ENCODE assay signal across 8 cellular contexts in genomic region chr6:149544646-149545257, GRCh38. TPM values are rescaled to one million over a fixed set of nuclear protein-coding genes. Genes with fewer than 3 reads are reported as not detected.
DNase-seq lines count a peak whose midpoint lies in the region; ATAC-seq and TF ChIP-seq lines count a peak whose summit lies in the region.

No MANE protein-coding gene starts in this region.

- H3K27ac ChIP-seq in C4-2B (peak overlapping the region; percentile 82), KOPT-K1 (ENCODE audit: low read depth, low read length, poor library complexity, severe bottlenecking) (peak overlapping the region; percentile 75), dorsolateral prefrontal cortex (peak overlapping the region in 35 of 59 donors; percentile 9 to 99 (median 94))

- H3K9me3 ChIP-seq in KOPT-K1 (ENCODE audit: insufficient read depth, low read length, poor library complexity, severe bottlenecking): no peaks in the 10 kb centered on the region

- H3K36me3 Mint-ChIP-seq in natural killer cell treated with Interleukin-12 subunit alpha and Interleukin-12 subunit beta and Interleukin-15 and Interleukin-18, amount 100 ng/mL, for 72 hours: no peaks in the 10 kb centered on the region

- peaks cover 0 to 4% of the 10 kb centered on the region in 2 donors for H3K27me3 Mint-ChIP-seq in natural killer cell treated with Interleukin-12 subunit alpha and Interleukin-12 subunit beta and Interleukin-15 and Interleukin-18, amount 100 ng/mL, for 72 hours

- DNase-seq in dorsolateral prefrontal cortex: no peak
- no peak for DNase-seq in natural killer cell treated with Interleukin-12 subunit alpha and Interleukin-12 subunit beta and Interleukin-15 and Interleukin-18, amount 100 ng/mL, for 72 hours (ENCODE audit: low spot score)
- no peak for DNase-seq in OCI-M2 (lab: John Stamatoyannopoulos, UW; ENCODE audit: unreplicated experiment)
- no peak for DNase-seq in posterior cingulate gyrus
- DNase-seq in NCI-H345 treated with DMSO at 0.1 percent for 48 hours (lab: John Stamatoyannopoulos, UW; ENCODE audit: unreplicated experiment): no peak

- no peaks in the 10 kb centered on the region for H3K27me3 ChIP-seq in dorsolateral prefrontal cortex

- H3K9me3 Mint-ChIP-seq in natural killer cell treated with Interleukin-12 subunit alpha and Interleukin-12 subunit beta and Interleukin-15 and Interleukin-18, amount 100 ng/mL, for 72 hours: no peaks in the 10 kb centered on the region

- H3K4me1 Mint-ChIP-seq in natural killer cell treated with Interleukin-12 subunit alpha and Interleukin-12 subunit beta and Interleukin-15 and Interleukin-18, amount 100 ng/mL, for 72 hours (ENCODE audit: low read depth in 2 of 2): peaks cover 28 to 30% of the 10 kb centered on the region in 2 donors

- H3K4me3 Mint-ChIP-seq in natural killer cell treated with Interleukin-12 subunit alpha and Interleukin-12 subunit beta and Interleukin-15 and Interleukin-18, amount 100 ng/mL, for 72 hours: peak overlapping the region; percentile 99

- no peak for ATAC-seq in natural killer cell treated with Interleukin-12 subunit alpha and Interleukin-12 subunit beta and Interleukin-15 and Interleukin-18, amount 100 ng/mL, for 72 hours
- ATAC-seq in HG02852 (IDR thresholded peaks at IDR 0.05; ENCODE audit: unreplicated experiment): no peak

- H3K36me3 ChIP-seq in KOPT-K1 (ENCODE audit: insufficient read depth, low read length): peaks cover 9% of the 10 kb centered on the region

- intact Hi-C loops in dorsolateral prefrontal cortex (cut with DNase I): loop anchor here (5.0 to 10.0 kb wide), 4 partner anchors 103 to 380 kb away; partner anchors contain the start of genes KATNA1 (in 1 of the 2), LATS1 (in 1 of the 2), LRP11 (in 1 of the 2) and RAET1G (in 1 of the 2)
- intact Hi-C loops in posterior cingulate gyrus (cut with DNase I): loop anchor here (5.0 to 10.0 kb wide), 2 partner anchors 103 to 470 kb away; partner anchors contain the start of gene KATNA1

- peak overlapping the region; percentile 70 to 100 (median 96) for H3K4me3 ChIP-seq in dorsolateral prefrontal cortex

- H3K27ac Mint-ChIP-seq in natural killer cell treated with Interleukin-12 subunit alpha and Interleukin-12 subunit beta and Interleukin-15 and Interleukin-18, amount 100 ng/mL, for 72 hours: peak overlapping the region; percentile 94 to 96

- TF ChIP-seq CTCF in C4-2B (conservative IDR thresholded peaks at IDR 0.05): no peak
- TF ChIP-seq CTCF in dorsolateral prefrontal cortex (IDR thresholded peaks at IDR 0.05 in 54 of 56, conservative IDR thresholded peaks at IDR 0.05 in 2 of 56; ENCODE audit: low read depth in 1 of 56, partially characterized antibody in 56 of 56): peak in 1 of 56 donors; percentile 15

RNA-seq across cellular contexts. Expression of gene PPIL4, which starts 1.1 kb away (rescaled TPM):
- total RNA-seq in dorsolateral prefrontal cortex: 10 to 100 TPM; 20.6 to 52.2 (median 37.6) TPM
- total RNA-seq in natural killer cell treated with Interleukin-12 subunit alpha and Interleukin-12 subunit beta and Interleukin-15 and Interleukin-18, amount 100 ng/mL, for 72 hours: 10 to 100 TPM; 18.7 to 19.7 TPM

RNA-seq across cellular contexts. Expression of gene GINM1, which starts 21.4 kb away (rescaled TPM):
- total RNA-seq in dorsolateral prefrontal cortex: 10 to 100 TPM; 24.7 to 50.8 (median 35.4) TPM
- total RNA-seq in natural killer cell treated with Interleukin-12 subunit alpha and Interleukin-12 subunit beta and Interleukin-15 and Interleukin-18, amount 100 ng/mL, for 72 hours: 10 to 100 TPM in 1 of 2 donors, 1 to 10 TPM in 1; 9.9 to 16.6 TPM

RNA-seq across cellular contexts. Expression of gene ZC3H12D, which starts 59.9 kb away (rescaled TPM):
- 1 to 10 TPM in 100 of 120 experiments, under 1 TPM in 20; 0.28 to 4.6 (median 1.7) TPM for total RNA-seq in dorsolateral prefrontal cortex
- total RNA-seq in natural killer cell treated with Interleukin-12 subunit alpha and Interleukin-12 subunit beta and Interleukin-15 and Interleukin-18, amount 100 ng/mL, for 72 hours: 10 to 100 TPM in 1 of 2 donors, 1 to 10 TPM in 1; 2.1 to 16.0 TPM
